In the genomic region with DNA sequence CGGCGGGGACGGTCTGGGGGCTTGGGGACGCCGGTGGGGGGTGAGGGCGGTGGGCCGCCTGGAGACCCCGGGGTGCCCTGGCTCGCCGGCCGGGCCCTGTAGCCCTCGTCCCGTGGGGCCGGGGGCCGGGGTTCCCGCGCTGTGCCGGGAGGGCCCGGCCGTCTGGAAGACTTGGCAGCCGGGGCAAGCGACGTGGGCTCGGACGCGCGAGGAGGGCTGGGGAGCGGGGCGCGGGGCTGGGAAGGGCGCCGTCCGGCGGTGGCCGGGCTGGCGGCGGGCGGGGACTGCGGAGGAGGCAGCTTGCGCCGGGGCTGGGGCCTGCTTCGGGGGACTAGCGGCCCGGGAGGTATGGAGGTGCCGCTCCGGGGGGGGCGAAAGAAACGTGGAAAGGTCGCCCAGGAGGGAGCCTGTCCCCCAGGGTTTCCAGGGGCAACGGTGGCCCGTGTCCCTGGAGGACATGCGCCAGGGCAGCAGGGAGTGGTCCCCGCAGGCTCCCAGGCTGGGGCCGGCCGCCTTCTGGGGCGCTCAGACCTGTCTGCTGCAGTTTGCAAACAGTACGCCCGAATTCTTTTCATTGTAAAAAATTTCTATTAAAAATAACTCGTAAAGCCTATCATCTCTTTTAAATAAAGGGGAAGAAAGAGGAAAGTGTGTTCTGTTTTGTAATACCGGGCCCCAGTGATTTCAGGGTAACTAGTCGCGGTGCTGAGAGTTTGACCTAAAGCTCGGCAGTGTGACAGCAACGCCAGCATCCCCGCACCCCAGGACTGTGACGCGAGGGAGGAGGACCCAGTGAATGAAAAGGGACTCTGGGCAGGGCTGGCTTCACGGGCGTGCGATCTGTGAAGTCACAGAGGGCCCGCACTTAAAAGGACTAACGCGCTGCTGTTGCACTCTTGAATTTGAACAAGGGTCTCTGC, we compare ENCODE assay signal across 8 cellular contexts. TPM values are rescaled to one million over a fixed set of nuclear protein-coding genes. Genes with fewer than 3 reads are reported as not detected.
DNase-seq lines count a peak whose midpoint lies in the region; ATAC-seq and TF ChIP-seq lines count a peak whose summit lies in the region.

No MANE protein-coding gene starts in this region.

- TF ChIP-seq POLR2A in HCT116 (IDR thresholded peaks at IDR 0.05; ENCODE audit: borderline replicate concordance, extremely low read depth, insufficient read depth, insufficient read length) (no peak), NB4 (IDR thresholded peaks at IDR 0.05; ENCODE audit: extremely low read depth, insufficient read length) (no peak)

- no peak overlapping the region for H2AFZ ChIP-seq in HCT116 (ENCODE audit: low read depth, low read length, poor library complexity, severe bottlenecking)

- no peaks in the 10 kb centered on the region for H3K9me2 ChIP-seq in HCT116 (ENCODE audit: insufficient read depth)

- peak; percentile 40; the same call in 1 of the 2 replicates for TF ChIP-seq CTCF in GM12874 (IDR thresholded peaks at IDR 0.05; ENCODE audit: insufficient read depth, low read depth, low read length)
- no peak; a peak in 1 of 6 replicates for TF ChIP-seq CTCF in HCT116 (IDR thresholded peaks at IDR 0.05 in 2 of 3, conservative IDR thresholded peaks at IDR 0.05 in 1 of 3; ENCODE audit: borderline replicate concordance in 1 of 3, insufficient read depth in 1 of 3, low read depth in 2 of 3, low read length in 2 of 3)
- TF ChIP-seq CTCF in NB4 (IDR thresholded peaks at IDR 0.05; ENCODE audit: low read depth, low read length) = no peak
- peak; percentile 30 for TF ChIP-seq CTCF in lower lobe of right lung (IDR thresholded peaks at IDR 0.05)

- peaks cover 3 to 15% of the 10 kb centered on the region in 2 experiments; a peak in 3 of 4 replicates for H3K4me1 ChIP-seq in HCT116 (ENCODE audit: control insufficient read depth in 1 of 2, insufficient read depth in 2 of 2, low read length in 2 of 2)
- H3K4me1 ChIP-seq in duodenal mucosa (ENCODE audit: control insufficient read depth in 1 of 2, insufficient read depth in 2 of 2, low read length in 2 of 2) = peaks cover 19 to 40% of the 10 kb centered on the region in 2 donors
- peaks cover 19% of the 10 kb centered on the region for H3K4me1 ChIP-seq in lower lobe of right lung

- no peak for TF ChIP-seq RAD21 in HCT116 (IDR thresholded peaks at IDR 0.05; ENCODE audit: low read depth)

- peaks cover 25% of the 10 kb centered on the region for H3K79me2 ChIP-seq in HCT116 (ENCODE audit: insufficient read depth, low read length)

- CTCF ChIA-PET in HCT116 (lab: Charles Lee) = no interaction called here

- ATAC-seq in HCT116 = peak; percentile 71
- ATAC-seq in lower lobe of right lung = peak; percentile 82 to 83

- TSS peak; percentile 54 for BruUV-seq in HCT116 (replicated peaks; lab: Mats Ljungman, UMichigan)

- intact Hi-C loops in HCT116 (cut with micrococcal nuclease) (loop anchor here (5.0 kb wide), 1 partner anchor 135 kb away; no protein-coding TSS in a partner anchor), lower lobe of right lung (cut with DNase I) (loop anchor here (10.0 kb wide), 1 partner anchor 148 kb away; no protein-coding TSS in a partner anchor)

- no peak for DNase-seq in HCT116 (ENCODE audit: low read depth, low spot score)
- peak; percentile 64 for DNase-seq in NB4 (ENCODE audit: low read depth)
- DNase-seq in activated CD4-positive, alpha-beta T cell treated with anti-CD3 and anti-CD28 coated beads, Interleukin-2, amount 50 U/mL, for 24 hours (ENCODE audit: low read depth in 1 of 2, low spot score in 1 of 2) = peak; percentile 24 to 62
- DNase-seq in lower lobe of right lung = peak; percentile 81
- DNase-seq in stimulated activated CD4-positive, alpha-beta T cell treated with anti-CD3 and anti-CD28 coated beads, TNF-alpha, amount 100 ng/mL, for 4 hours (ENCODE audit: low read depth in 3 of 3) = peak in 2 of 3 experiments; percentile 22 to 30
- no peak for DNase-seq in HUDEP-2 (lab: John Stamatoyannopoulos, UW; ENCODE audit: unreplicated experiment in 76 of 76)

- H3K36me3 ChIP-seq in HCT116 (ENCODE audit: control insufficient read depth in 1 of 2, insufficient read depth in 2 of 2, low read length in 2 of 2) (no peaks in the 10 kb centered on the region), duodenal mucosa (ENCODE audit: control insufficient read depth in 1 of 2, insufficient read depth in 2 of 2, low read length in 2 of 2) (no peaks in the 10 kb centered on the region), lower lobe of right lung (no peaks in the 10 kb centered on the region)

- H3K4me2 ChIP-seq in HCT116 (ENCODE audit: low read length) = peak overlapping the region; percentile 81

- no peaks in the 10 kb centered on the region for H3K9me3 ChIP-seq in HCT116 (ENCODE audit: control insufficient read depth in 1 of 2, insufficient read depth in 1 of 2, low read depth in 1 of 2, low read length in 2 of 2)
- no peaks in the 10 kb centered on the region for H3K9me3 ChIP-seq in duodenal mucosa (ENCODE audit: control insufficient read depth in 1 of 2, low read length in 2 of 2)
- H3K9me3 ChIP-seq in lower lobe of right lung = no peaks in the 10 kb centered on the region

- peak overlapping the region; percentile 54 to 62 for H3K4me3 ChIP-seq in HCT116 (replicated peaks in 1 of 2; ENCODE audit: low read depth in 1 of 2, low read length in 2 of 2)
- H3K4me3 ChIP-seq in NB4 (ENCODE audit: low read depth, low read length) = peak overlapping the region; percentile 57
- peak overlapping the region; percentile 71 to 72 for H3K4me3 ChIP-seq in duodenal mucosa (ENCODE audit: low read depth in 1 of 2, low read length in 2 of 2)
- peak overlapping the region; percentile 79 for H3K4me3 ChIP-seq in lower lobe of right lung

- RAD21 ChIA-PET in HCT116 (lab: Charles Lee; ENCODE audit: low non-redundant PET in 1 of 2, low total read pairs in 2 of 2, uncharacterized antibody in 2 of 2, unreplicated experiment in 2 of 2) = no interaction called here

- H3K27me3 ChIP-seq in HCT116 (ENCODE audit: insufficient read depth, low read length) (no peaks in the 10 kb centered on the region), duodenal mucosa (ENCODE audit: control insufficient read depth in 1 of 2, insufficient read depth in 2 of 2, low read length in 2 of 2) (no peaks in the 10 kb centered on the region), lower lobe of right lung (ENCODE audit: low read depth) (no peaks in the 10 kb centered on the region)

- H4K20me1 ChIP-seq in HCT116 (ENCODE audit: insufficient read depth) = no peaks in the 10 kb centered on the region

- POLR2A ChIA-PET in HCT116 (lab: Charles Lee) = interaction anchor here (1.0 kb wide), 1 partner anchor 13 kb away, joined by 3 read pairs; no protein-coding TSS in a partner anchor

- peak overlapping the region; percentile 47; the same call in 1 of the 2 replicates for H3K27ac ChIP-seq in HCT116 (ENCODE audit: low read depth, low read length)
- H3K27ac ChIP-seq in duodenal mucosa (ENCODE audit: low read depth, low read length) = peak overlapping the region; percentile 89
- peak overlapping the region; percentile 92 for H3K27ac ChIP-seq in lower lobe of right lung

- H3K9ac ChIP-seq in HCT116 (ENCODE audit: low read length) = peak overlapping the region; percentile 63
- H3K9ac ChIP-seq in duodenal mucosa (ENCODE audit: low read depth in 1 of 2, low read length in 2 of 2) = peak overlapping the region; percentile 59 to 77

TF ChIP-seq in HCT116, 20 proteins besides CTCF, POLR2A, EP300 and RAD21:
- TF ChIP-seq ZFX (IDR thresholded peaks at IDR 0.05) (peak; percentile 82), POLR2AphosphoS5 (IDR thresholded peaks at IDR 0.05; ENCODE audit: low read depth, low read length) (no peak), YY1 (IDR thresholded peaks at IDR 0.05; ENCODE audit: extremely low read depth, insufficient replicate concordance, low read depth, low read length) (no peak), CEBPB (IDR thresholded peaks at IDR 0.05; ENCODE audit: low read depth) (no peak), EZH2 (IDR thresholded peaks at IDR 0.05) (no peak), SP1 (IDR thresholded peaks at IDR 0.05; ENCODE audit: low read depth) (no peak)
- TF ChIP-seq, protein P1, sequence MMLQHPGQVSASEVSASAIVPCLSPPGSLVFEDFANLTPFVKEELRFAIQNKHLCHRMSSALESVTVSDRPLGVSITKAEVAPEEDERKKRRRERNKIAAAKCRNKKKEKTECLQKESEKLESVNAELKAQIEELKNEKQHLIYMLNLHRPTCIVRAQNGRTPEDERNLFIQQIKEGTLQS (IDR thresholded peaks at IDR 0.05) = no peak
- TF ChIP-seq, protein P2, sequence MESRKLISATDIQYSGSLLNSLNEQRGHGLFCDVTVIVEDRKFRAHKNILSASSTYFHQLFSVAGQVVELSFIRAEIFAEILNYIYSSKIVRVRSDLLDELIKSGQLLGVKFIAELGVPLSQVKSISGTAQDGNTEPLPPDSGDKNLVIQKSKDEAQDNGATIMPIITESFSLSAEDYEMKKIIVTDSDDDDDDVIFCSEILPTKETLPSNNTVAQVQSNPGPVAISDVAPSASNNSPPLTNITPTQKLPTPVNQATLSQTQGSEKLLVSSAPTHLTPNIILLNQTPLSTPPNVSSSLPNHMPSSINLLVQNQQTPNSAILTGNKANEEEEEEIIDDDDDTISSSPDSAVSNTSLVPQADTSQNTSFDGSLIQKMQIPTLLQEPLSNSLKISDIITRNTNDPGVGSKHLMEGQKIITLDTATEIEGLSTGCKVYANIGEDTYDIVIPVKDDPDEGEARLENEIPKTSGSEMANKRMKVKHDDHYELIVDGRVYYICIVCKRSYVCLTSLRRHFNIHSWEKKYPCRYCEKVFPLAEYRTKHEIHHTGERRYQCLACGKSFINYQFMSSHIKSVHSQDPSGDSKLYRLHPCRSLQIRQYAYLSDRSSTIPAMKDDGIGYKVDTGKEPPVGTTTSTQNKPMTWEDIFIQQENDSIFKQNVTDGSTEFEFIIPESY (IDR thresholded peaks at IDR 0.05; ENCODE audit: extremely low read depth, insufficient replicate concordance, low read length) = no peak
TF ChIP-seq in HCT116: peak in this region for 1.

RNA-seq across cellular contexts. Expression of a gene that starts 0.8 kb away (rescaled TPM):
- total RNA-seq in HCT116 (2021; ENCODE audit: unreplicated experiment) (65.2 TPM), lower lobe of right lung (53.7 TPM)
- polyA plus RNA-seq in HCT116 (2012) = 43.3 and 45.2 TPM in 2 replicates

Comparison
In these comparisons a context has a peak if more than half of its experiments do, and no peak if none do; other contexts are left out.
1. CTCF ChIP-seq: peak in GM12874 (single experiment) and lower lobe of right lung (single experiment); none in HCT116 (0 of 3) and NB4 (single experiment).
2. DNase-seq: peak in NB4 (single experiment), activated CD4-positive, alpha-beta T cell treated with anti-CD3 and anti-CD28 coated beads, Interleukin-2, amount 50 U/mL, for 24 hours (2 of 2), lower lobe of right lung (single experiment) and stimulated activated CD4-positive, alpha-beta T cell treated with anti-CD3 and anti-CD28 coated beads, TNF-alpha, amount 100 ng/mL, for 4 hours (2 of 3); none in HCT116 (single experiment) and HUDEP-2 (0 of 76).
3. Peak in every context shown above with its lines, with median percentiles within 50 percentile points of each other: H3K27ac ChIP-seq and H3K4me3 ChIP-seq.